In genomic region chr3:170469151-170470062, GRCh38 we compare ENCODE assay signal across 10 cellular contexts. TPM values are rescaled to one million over a fixed set of nuclear protein-coding genes. Genes with fewer than 3 reads are reported as not detected.
DNase-seq lines count a peak whose midpoint lies in the region; ATAC-seq and TF ChIP-seq lines count a peak whose summit lies in the region.
"Had no signal": no experiment of that assay in that cellular context is flagged by ENCODE, and none has a peak within 500 bp of the region (broad histone marks: within the 10 kb centered on the region; RNA-seq: fewer than 3 reads in every experiment).

No MANE protein-coding gene starts in this region.

- no peak overlapping the region for H3K4me3 Mint-ChIP-seq in endodermal cell
- H3K4me3 Mint-ChIP-seq in stimulated activated memory B cell treated with anti-CD40 and anti-IgM and Interleukin-4, amounts not matched to agents 10 μg/mL and 1 μg/mL and 100 μg/mL, for 72 hours, result no peak overlapping the region

- WGBS in endodermal cell (ENCODE audit: insufficient coverage in 1 of 2, insufficient read length in 1 of 2), 2 experiments, result 86 to 87% methylated on average over 3 to 5 of the region's 5 CpGs

- no peak overlapping the region for H3K27ac Mint-ChIP-seq in endodermal cell
- no peak overlapping the region for H3K27ac Mint-ChIP-seq in stimulated activated memory B cell treated with anti-CD40 and anti-IgM and Interleukin-4, amounts not matched to agents 10 μg/mL and 1 μg/mL and 100 μg/mL, for 72 hours

- no peak for ATAC-seq in stimulated activated memory B cell treated with anti-CD40 and anti-IgM and Interleukin-4, amounts not matched to agents 10 μg/mL and 1 μg/mL and 100 μg/mL, for 72 hours
- ATAC-seq in GM21529 (IDR thresholded peaks at IDR 0.05; ENCODE audit: unreplicated experiment), result no peak

- no peaks in the 10 kb centered on the region for H3K9me3 Mint-ChIP-seq in endodermal cell
- H3K9me3 Mint-ChIP-seq in stimulated activated memory B cell treated with anti-CD40 and anti-IgM and Interleukin-4, amounts not matched to agents 10 μg/mL and 1 μg/mL and 100 μg/mL, for 72 hours, result no peaks in the 10 kb centered on the region

- DNase-seq in Daoy (ENCODE audit: low read depth) (peak; percentile 60), NCI-H187 treated with DMSO at 0.1 percent for 48 hours (lab: John Stamatoyannopoulos, UW) (peak; percentile 44), cerebellar cortex (ENCODE audit: low spot score) (peak; percentile 29), skeletal muscle cell (ENCODE audit: low read depth) (peak; percentile 81), Kasumi-1 (lab: John Stamatoyannopoulos, UW) (no peak), endodermal cell (no peak)
- DNase-seq: dermis blood vessel endothelial cell had no signal

- H3K9me3 ChIP-seq in endodermal cell (ENCODE audit: control insufficient read depth, low read length), result no peaks in the 10 kb centered on the region
- H3K9me3 ChIP-seq: tibial nerve had no signal

- no peak overlapping the region for H3K9ac ChIP-seq in endodermal cell (ENCODE audit: extremely low read depth, low read length, poor library complexity, severe bottlenecking)

- no peak overlapping the region for H3K27ac ChIP-seq in endodermal cell (ENCODE audit: low read depth, low read length)

- no peaks in the 10 kb centered on the region for H3K36me3 ChIP-seq in endodermal cell (ENCODE audit: control insufficient read depth, insufficient read depth, low read length)
- H3K36me3 ChIP-seq: tibial nerve had no signal

- no peaks in the 10 kb centered on the region for H3K36me3 Mint-ChIP-seq in endodermal cell (ENCODE audit: low read depth)
- H3K36me3 Mint-ChIP-seq in stimulated activated memory B cell treated with anti-CD40 and anti-IgM and Interleukin-4, amounts not matched to agents 10 μg/mL and 1 μg/mL and 100 μg/mL, for 72 hours, result no peaks in the 10 kb centered on the region

- peaks cover 45% of the 10 kb centered on the region for H3K4me1 Mint-ChIP-seq in endodermal cell
- H3K4me1 Mint-ChIP-seq in stimulated activated memory B cell treated with anti-CD40 and anti-IgM and Interleukin-4, amounts not matched to agents 10 μg/mL and 1 μg/mL and 100 μg/mL, for 72 hours, result no peaks in the 10 kb centered on the region

- no peaks in the 10 kb centered on the region for H3K27me3 ChIP-seq in endodermal cell (ENCODE audit: control insufficient read depth, insufficient read depth, low read length, poor library complexity, severe bottlenecking)
- H3K27me3 ChIP-seq: tibial nerve had no signal

- H3K4me1 ChIP-seq in endodermal cell (ENCODE audit: control insufficient read depth, insufficient read depth, low read length), result peaks cover 8% of the 10 kb centered on the region

- H3K4me3 ChIP-seq in skeletal muscle cell (ENCODE audit: low read depth, low read length) (no peak overlapping the region), endodermal cell (ENCODE audit: low read length) (no peak overlapping the region)
- H3K4me3 ChIP-seq: tibial nerve had no signal

- no peak for TF ChIP-seq CTCF in endodermal cell (conservative IDR thresholded peaks at IDR 0.05)

- H3K27me3 Mint-ChIP-seq in endodermal cell (ENCODE audit: insufficient read depth), result no peaks in the 10 kb centered on the region
- peaks cover 46% of the 10 kb centered on the region for H3K27me3 Mint-ChIP-seq in stimulated activated memory B cell treated with anti-CD40 and anti-IgM and Interleukin-4, amounts not matched to agents 10 μg/mL and 1 μg/mL and 100 μg/mL, for 72 hours

RNA-seq across cellular contexts. Expression of gene CLDN11, which starts 50.7 kb away (rescaled TPM):
- 14.9 and 15.8 TPM in 2 replicates for total RNA-seq in Daoy (2014; rRNA removed; shearing (Covaris generic))
- 10 to 100 TPM; 15.3 to 26.1 TPM for total RNA-seq in endodermal cell
- polyA plus RNA-seq in endodermal cell (2013, experiment 1 of 2), result 14.0 TPM
- polyA plus RNA-seq in endodermal cell (2013, experiment 2 of 2), result 14.3 TPM

Comparison
In these comparisons a context has a peak if more than half of its experiments do, and no peak if none do; other contexts are left out.
1. DNase-seq: peak in Daoy (single experiment), NCI-H187 treated with DMSO at 0.1 percent for 48 hours (single experiment), cerebellar cortex (single experiment) and skeletal muscle cell (single experiment); none in Kasumi-1 (0 of 2) and endodermal cell (single experiment).